In genomic region chr2:24015562-24016375, GRCh38 we compare ENCODE assay signal across 12 cellular contexts. TPM values are rescaled to one million over a fixed set of nuclear protein-coding genes. Genes with fewer than 3 reads are reported as not detected.
DNase-seq lines count a peak whose midpoint lies in the region; ATAC-seq, FAIRE-seq and TF ChIP-seq lines count a peak whose summit lies in the region.
"Had no signal": no experiment of that assay in that cellular context is flagged by ENCODE, and none has a peak within 500 bp of the region (broad histone marks: within the 10 kb centered on the region; RNA-seq: fewer than 3 reads in every experiment).

No MANE protein-coding gene starts in this region.

- intact Hi-C loops in endothelial cell of umbilical vein (cut with micrococcal nuclease) = loop anchor here (1.0 to 2.0 kb wide), 3 partner anchors 32 to 89 kb away; partner anchors contain the start of genes ATAD2B, SF3B6 and WDCP

- no peaks in the 10 kb centered on the region for H3K36me3 ChIP-seq in endothelial cell of umbilical vein (ENCODE audit: control insufficient read depth in 2 of 2, extremely low read depth in 1 of 2, insufficient read depth in 2 of 2, low read length in 2 of 2)
- H3K36me3 ChIP-seq: breast epithelium had no signal

- CTCF ChIA-PET in endothelial cell of umbilical vein (lab: Charles Lee) = interaction anchor here (1.1 to 1.9 kb wide), 3 partner anchors 26 to 191 kb away, joined by 3 to 7 read pairs (median 5); partner anchors contain the start of gene ATAD2B

- peaks cover 24% of the 10 kb centered on the region for H3K4me1 ChIP-seq in endothelial cell of umbilical vein (ENCODE audit: control insufficient read depth, extremely low read depth, insufficient read depth, low read length)
- H3K4me1 ChIP-seq: breast epithelium had no signal

- TF ChIP-seq CTCF in endothelial cell of umbilical vein (IDR thresholded peaks at IDR 0.05; ENCODE audit: extremely low read depth in 1 of 2, insufficient read depth in 1 of 2, low read depth in 1 of 2, low read length in 2 of 2) (no peak), omental fat pad (IDR thresholded peaks at IDR 0.05) (no peak)

- dilution Hi-C loops in endothelial cell of umbilical vein (cut with MboI; ENCODE audit: extremely low pct_ligation_motif_present, low sequenced_read_pairs) = no loop called here

- peak overlapping the region; percentile 36 for H2AFZ ChIP-seq in endothelial cell of umbilical vein (ENCODE audit: low read depth, low read length)

- no peaks in the 10 kb centered on the region for H3K9me1 ChIP-seq in endothelial cell of umbilical vein (replicated peaks; ENCODE audit: control insufficient read depth, extremely low read depth, insufficient read depth, low read length)

- H3K4me3 ChIP-seq in endothelial cell of umbilical vein (replicated peaks in 1 of 3; ENCODE audit: insufficient read depth in 1 of 3, low read depth in 1 of 3, low read length in 3 of 3) = no peak overlapping the region
- H3K4me3 ChIP-seq: breast epithelium had no signal

- H3K9ac ChIP-seq in endothelial cell of umbilical vein (replicated peaks; ENCODE audit: extremely low read depth, insufficient read depth, low read length) = peak overlapping the region; percentile 15

- POLR2A ChIA-PET in endothelial cell of umbilical vein (lab: Charles Lee) = interaction anchor here (0.6 to 1.4 kb wide), 3 partner anchors 9 to 69 kb away, joined by 3 to 5 read pairs (median 3); partner anchors contain the start of gene TP53I3

- H3K9me3 ChIP-seq in endothelial cell of umbilical vein (replicated peaks; ENCODE audit: control insufficient read depth, insufficient read depth, low read length) = no peaks in the 10 kb centered on the region
- H3K9me3 ChIP-seq: breast epithelium had no signal

- no peaks in the 10 kb centered on the region for H3K79me2 ChIP-seq in endothelial cell of umbilical vein (ENCODE audit: control insufficient read depth, insufficient read depth, low read length)

- peak overlapping the region; percentile 31 for H3K4me2 ChIP-seq in endothelial cell of umbilical vein (ENCODE audit: insufficient read depth, low read length)

- H3K27me3 ChIP-seq in endothelial cell of umbilical vein (ENCODE audit: control insufficient read depth in 2 of 2, insufficient read depth in 2 of 2, low read length in 2 of 2) = no peaks in the 10 kb centered on the region
- H3K27me3 ChIP-seq: breast epithelium had no signal

- peak; percentile 16 for TF ChIP-seq POLR2A in endothelial cell of umbilical vein (IDR thresholded peaks at IDR 0.05; ENCODE audit: low read depth, low read length)

- FAIRE-seq in endothelial cell of umbilical vein (lab: Jason Lieb, UNC) = peak; percentile 100

- H3K27ac ChIP-seq in endothelial cell of umbilical vein (ENCODE audit: insufficient read depth, low read depth, low read length) = peak overlapping the region; percentile 94

- no peaks in the 10 kb centered on the region for H4K20me1 ChIP-seq in endothelial cell of umbilical vein (replicated peaks; ENCODE audit: control insufficient read depth, extremely low read depth, insufficient read depth, low read length)

- DNase-seq in GM03348 (ENCODE audit: low spot score) (peak; percentile 68), NCI-H460 (ENCODE audit: extremely low read depth, low read depth) (peak; percentile 66), endothelial cell of umbilical vein (ENCODE audit: low read depth, low spot score) (peak; percentile 81), non-pigmented ciliary epithelial cell (ENCODE audit: low read depth) (peak; percentile 37), NCI-H748 treated with DMSO at 0.1 percent for 48 hours (lab: John Stamatoyannopoulos, UW) (no peak), omental fat pad (ENCODE audit: low spot score) (no peak), NOMO-1 (lab: John Stamatoyannopoulos, UW; ENCODE audit: unreplicated experiment in 2 of 2) (no peak)
- no peak for DNase-seq in stimulated activated CD4-positive, alpha-beta T cell treated with anti-CD3 and anti-CD28 coated beads, Interleukin-4, amount 100 ng/mL, for 4 hours
- DNase-seq: KG1; retina; stimulated activated naive CD4-positive, alpha-beta T cell had no signal

- no TSS peak for BruUV-seq in endothelial cell of umbilical vein (replicated peaks; lab: Mats Ljungman, UMichigan)

- no peak for ATAC-seq in omental fat pad (ENCODE audit: low FRiP score)

TF ChIP-seq in endothelial cell of umbilical vein, 7 proteins besides CTCF, POLR2A, EP300 and RAD21:
- TF ChIP-seq GATA2 (IDR thresholded peaks at IDR 0.05; ENCODE audit: insufficient read depth, insufficient read length, low read depth, low read length) (no peak), MAX (IDR thresholded peaks at IDR 0.05; ENCODE audit: insufficient read depth, insufficient read length) (no peak), JUN (IDR thresholded peaks at IDR 0.05; ENCODE audit: borderline replicate concordance, insufficient read depth, insufficient read length, low read depth) (peak; percentile 76), FOS (IDR thresholded peaks at IDR 0.05; ENCODE audit: borderline replicate concordance, insufficient read depth, low read length) (peak; percentile 78), EZH2 (IDR thresholded peaks at IDR 0.05; ENCODE audit: borderline replicate concordance, low read depth, low read length, severe bottlenecking) (no peak), MYC (IDR thresholded peaks at IDR 0.05; ENCODE audit: low read depth, low read length) (no peak), POLR2AphosphoS5 (IDR thresholded peaks at IDR 0.05; ENCODE audit: insufficient read depth, low read depth, low read length) (peak; percentile 48)

RNA-seq across cellular contexts. Expression of gene MFSD2B, which starts 5.9 kb away (rescaled TPM):
- 0.17 and 0.63 TPM in 2 replicates for total RNA-seq in NCI-H460 (2014; rRNA removed; shearing (Covaris generic))
- 0.13 TPM in 1 of 2 replicates, not detected in the other for polyA plus RNA-seq in NCI-H460 (2014; cell fraction: nucleus; rRNA removed)
- total RNA-seq in endothelial cell of umbilical vein (0.28 and 0.82 TPM in 2 replicates), omental fat pad (not detected)
- polyA plus RNA-seq in endothelial cell of umbilical vein = 0.18 and 0.29 TPM in 2 replicates
- 0.21 and 0.35 TPM in 2 replicates for polyA plus RNA-seq in endothelial cell of umbilical vein (2011; cell fraction: cytosol; rRNA removed)
- 0.41 and 0.57 TPM in 2 replicates for polyA plus RNA-seq in endothelial cell of umbilical vein (2011; cell fraction: nucleus; rRNA removed)
- polyA plus RNA-seq in endothelial cell of umbilical vein (2012) = 0.55 and 0.65 TPM in 2 replicates
- 0.46 and 0.64 TPM in 2 replicates for polyA minus RNA-seq in endothelial cell of umbilical vein
- polyA minus RNA-seq in endothelial cell of umbilical vein (2011; cell fraction: cytosol; rRNA and poly(A)+ RNA removed) = not detected
- polyA minus RNA-seq in endothelial cell of umbilical vein (2011; cell fraction: nucleus; rRNA and poly(A)+ RNA removed) = 0.29 TPM in 1 of 2 replicates, not detected in the other
- total RNA-seq: breast epithelium had no signal

RNA-seq across cellular contexts. Expression of gene WDCP, which starts 31.4 kb away (rescaled TPM):
- total RNA-seq in NCI-H460 (2014; rRNA removed; shearing (Covaris generic)) = 9.2 and 9.8 TPM in 2 replicates
- 13.4 and 17.4 TPM in 2 replicates for polyA plus RNA-seq in NCI-H460 (2014; cell fraction: nucleus; rRNA removed)
- total RNA-seq in endothelial cell of umbilical vein = 15.4 and 15.9 TPM in 2 replicates
- polyA plus RNA-seq in endothelial cell of umbilical vein = 7.9 and 9.6 TPM in 2 replicates
- 7.6 TPM in 2 replicates for polyA plus RNA-seq in endothelial cell of umbilical vein (2011; cell fraction: cytosol; rRNA removed)
- 7.5 and 9.5 TPM in 2 replicates for polyA plus RNA-seq in endothelial cell of umbilical vein (2011; cell fraction: nucleus; rRNA removed)
- polyA plus RNA-seq in endothelial cell of umbilical vein (2012) = 8.6 and 16.2 TPM in 2 replicates
- 46.3 and 56.8 TPM in 2 replicates for polyA minus RNA-seq in endothelial cell of umbilical vein
- polyA minus RNA-seq in endothelial cell of umbilical vein (2011; cell fraction: cytosol; rRNA and poly(A)+ RNA removed) = 6.3 TPM
- polyA minus RNA-seq in endothelial cell of umbilical vein (2011; cell fraction: nucleus; rRNA and poly(A)+ RNA removed) = 4.6 and 11.2 TPM in 2 replicates
- 1 to 10 TPM; 3.7 to 7.2 (median 4.1) TPM for total RNA-seq in omental fat pad

RNA-seq across cellular contexts. Expression of gene FKBP1B, which starts 33.8 kb away (rescaled TPM):
- total RNA-seq in NCI-H460 (2014; rRNA removed; shearing (Covaris generic)) = 0.38 TPM in 1 of 2 replicates, not detected in the other
- not detected in 2 replicates for polyA plus RNA-seq in NCI-H460 (2014; cell fraction: nucleus; rRNA removed)
- total RNA-seq in endothelial cell of umbilical vein = 12.9 and 16.8 TPM in 2 replicates
- polyA plus RNA-seq in endothelial cell of umbilical vein = 40.2 and 44.6 TPM in 2 replicates
- polyA plus RNA-seq in endothelial cell of umbilical vein (2011; cell fraction: cytosol; rRNA removed) = 38.4 and 41.1 TPM in 2 replicates
- polyA plus RNA-seq in endothelial cell of umbilical vein (2011; cell fraction: nucleus; rRNA removed) = 14.2 and 16.8 TPM in 2 replicates
- 27.3 and 30.8 TPM in 2 replicates for polyA plus RNA-seq in endothelial cell of umbilical vein (2012)
- polyA minus RNA-seq in endothelial cell of umbilical vein = 15.1 and 16.2 TPM in 2 replicates
- not detected for polyA minus RNA-seq in endothelial cell of umbilical vein (2011; cell fraction: cytosol; rRNA and poly(A)+ RNA removed)
- polyA minus RNA-seq in endothelial cell of umbilical vein (2011; cell fraction: nucleus; rRNA and poly(A)+ RNA removed) = 2.7 and 3.2 TPM in 2 replicates
- 1 to 10 TPM; 4.5 to 9.6 (median 5.4) TPM for total RNA-seq in omental fat pad

Comparison
In these comparisons a context has a peak if more than half of its experiments do, and no peak if none do; other contexts are left out.
1. DNase-seq: peak in GM03348 (single experiment), NCI-H460 (single experiment), endothelial cell of umbilical vein (single experiment) and non-pigmented ciliary epithelial cell (single experiment); none in NCI-H748 treated with DMSO at 0.1 percent for 48 hours (single experiment), omental fat pad (single experiment), stimulated activated CD4-positive, alpha-beta T cell treated with anti-CD3 and anti-CD28 coated beads, Interleukin-4, amount 100 ng/mL, for 4 hours (0 of 2) and NOMO-1 (0 of 2).